Comparison of ENCODE assay signal across 1 cellular context in the genomic region with DNA sequence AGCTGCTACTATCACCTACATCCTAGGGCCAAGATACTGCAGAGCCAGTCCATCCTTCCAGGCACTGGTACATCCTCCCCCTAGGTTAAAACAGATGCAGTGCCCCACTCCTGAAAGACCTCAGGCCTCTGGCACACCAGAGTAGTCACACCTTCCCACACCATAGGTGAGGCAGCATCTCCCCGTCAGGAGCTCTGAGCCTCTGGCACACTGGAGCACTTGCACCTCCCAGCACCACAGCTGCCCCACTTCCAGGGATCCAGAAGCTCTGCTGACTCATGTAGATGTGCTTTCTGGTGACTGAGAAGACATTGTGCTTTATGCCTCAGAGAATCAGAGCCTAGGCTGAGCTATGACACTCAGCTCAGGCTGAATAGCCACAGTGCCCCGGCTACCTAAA.
TF ChIP-seq lines count a peak whose summit lies in the region.

No MANE protein-coding gene starts in this region.

TF ChIP-seq in H1, 55 proteins besides CTCF, POLR2A, EP300 and RAD21 (continued from another document):
- TF ChIP-seq CBX8 (IDR thresholded peaks at IDR 0.05; ENCODE audit: borderline replicate concordance, low read depth, low read length) = no peak
- TF ChIP-seq YY1 (IDR thresholded peaks at IDR 0.05; ENCODE audit: low read depth, low read length) = no peak
- no peak for TF ChIP-seq NRF1 (IDR thresholded peaks at IDR 0.05; ENCODE audit: low read depth, low read length)
- no peak for TF ChIP-seq JUN (IDR thresholded peaks at IDR 0.05; ENCODE audit: low read depth, low read length)
- no peak for TF ChIP-seq TAF7 (optimal IDR thresholded peaks at IDR 0.05; ENCODE audit: borderline replicate concordance, low read depth, low read length)
- TF ChIP-seq SUZ12 (IDR thresholded peaks at IDR 0.05; ENCODE audit: low read length) = no peak
